10 cellular contexts compared by ENCODE assay signal in genomic region chr1:206674745-206675175, GRCh38. TPM values are rescaled to one million over a fixed set of nuclear protein-coding genes. Genes with fewer than 3 reads are reported as not detected.
DNase-seq lines count a peak whose midpoint lies in the region; ATAC-seq and TF ChIP-seq lines count a peak whose summit lies in the region.
"Had no signal": no experiment of that assay in that cellular context is flagged by ENCODE, and none has a peak within 500 bp of the region (broad histone marks: within the 10 kb centered on the region; RNA-seq: fewer than 3 reads in every experiment).

No MANE protein-coding gene starts in this region.

- in situ Hi-C loops in gastrocnemius medialis (cut with MboI; ENCODE audit: low sequenced_read_pairs in 4 of 4): loop anchor here in 2 of 4 donors (25.0 kb wide), 2 partner anchors 138 to 1138 kb away; no protein-coding TSS in a partner anchor

- peak overlapping the region; percentile 49 for H3K27ac ChIP-seq in SJSA1
- H3K27ac ChIP-seq in gastrocnemius medialis: peak overlapping the region; percentile 50 to 66 (median 62)
- no peak overlapping the region for H3K27ac ChIP-seq in WERI-Rb-1

- H3K4me1 ChIP-seq in SJSA1 (replicated peaks) (peaks cover 23% of the 10 kb centered on the region), gastrocnemius medialis (peaks cover 8 to 30% of the 10 kb centered on the region in 2 donors)

- intact Hi-C loops in Right ventricle myocardium superior (cut with DNase I) (no loop called here), gastrocnemius medialis (cut with DNase I; ENCODE audit: low total_unique reads) (no loop called here)

- H3K36me3 ChIP-seq in SJSA1 (no peaks in the 10 kb centered on the region), gastrocnemius medialis (no peaks in the 10 kb centered on the region), WERI-Rb-1 (no peaks in the 10 kb centered on the region)

- TF ChIP-seq POLR2A in gastrocnemius medialis (IDR thresholded peaks at IDR 0.05): no peak

- H3K27me3 ChIP-seq in SJSA1 (replicated peaks): no peaks in the 10 kb centered on the region
- no peaks in the 10 kb centered on the region for H3K27me3 ChIP-seq in gastrocnemius medialis
- no peaks in the 10 kb centered on the region for H3K27me3 ChIP-seq in WERI-Rb-1 (ENCODE audit: insufficient read depth, low read depth, severe bottlenecking)

- peak; percentile 51 for DNase-seq in ELF-1 (ENCODE audit: low read depth, low spot score)
- DNase-seq in SJSA1 (ENCODE audit: low read depth in 1 of 2, low spot score in 2 of 2): peak; percentile 92
- no peak for DNase-seq in Right ventricle myocardium superior
- DNase-seq in gastrocnemius medialis: peak; percentile 62 to 72
- DNase-seq in WERI-Rb-1: no peak
- no peak for DNase-seq in SW 1271 (lab: John Stamatoyannopoulos, UW)
- DNase-seq in NCI-H128 (lab: John Stamatoyannopoulos, UW; ENCODE audit: unreplicated experiment): no peak
- DNase-seq: dermis blood vessel endothelial cell; stimulated activated CD4-positive, alpha-beta T cell treated with anti-CD3 and anti-CD28 coated beads, Interleukin-2, amount 100 ng/mL, for 24 hours had no signal

- ATAC-seq in Right ventricle myocardium superior (ENCODE audit: poor library complexity) (peak; percentile 46), gastrocnemius medialis (peak; percentile 82 to 89), GM18907 (IDR thresholded peaks at IDR 0.05; ENCODE audit: unreplicated experiment) (no peak)

- H3K9me3 ChIP-seq in SJSA1 (replicated peaks): no peaks in the 10 kb centered on the region
- H3K9me3 ChIP-seq in gastrocnemius medialis: no peaks in the 10 kb centered on the region
- H3K9me3 ChIP-seq in WERI-Rb-1 (ENCODE audit: severe bottlenecking): no peaks in the 10 kb centered on the region

- H3K4me3 ChIP-seq in SJSA1 (no peak overlapping the region), gastrocnemius medialis (no peak overlapping the region), WERI-Rb-1 (ENCODE audit: low read depth, low read length) (no peak overlapping the region)

- TF ChIP-seq CTCF in gastrocnemius medialis (IDR thresholded peaks at IDR 0.05 in 4 of 5, conservative IDR thresholded peaks at IDR 0.05 in 1 of 5) (no peak), WERI-Rb-1 (IDR thresholded peaks at IDR 0.05; ENCODE audit: low read depth, low read length) (no peak)

RNA-seq across cellular contexts. Expression of gene MAPKAPK2, which starts 9.9 kb away (rescaled TPM):
- 45.4 and 58.6 TPM in 2 replicates for total RNA-seq in SJSA1 (2014; rRNA removed; shearing (Covaris generic))
- 200 TPM for total RNA-seq in Right ventricle myocardium superior
- total RNA-seq in gastrocnemius medialis: 100 to 1,000 TPM; 115 to 207 (median 140) TPM

RNA-seq across cellular contexts. Expression of gene DYRK3, which starts 39.4 kb away (rescaled TPM):
- 3.9 and 11.2 TPM in 2 replicates for total RNA-seq in SJSA1 (2014; rRNA removed; shearing (Covaris generic))
- total RNA-seq in Right ventricle myocardium superior (23.6 TPM), gastrocnemius medialis (1 to 10 TPM in 2 of 4 donors, under 1 TPM in 2; 0.85 to 1.8 (median 1.0) TPM)

Comparison
In these comparisons a context has a peak if more than half of its experiments do, and no peak if none do; other contexts are left out.
1. DNase-seq: peak in ELF-1 (single experiment), SJSA1 (2 of 2) and gastrocnemius medialis (2 of 2); none in Right ventricle myocardium superior (single experiment), WERI-Rb-1 (single experiment), SW 1271 (0 of 2) and NCI-H128 (single experiment).